Comparison of ENCODE assay signal across 20 cellular contexts in genomic region chr16:31143889-31144148, GRCh38. TPM values are rescaled to one million over a fixed set of nuclear protein-coding genes. Genes with fewer than 3 reads are reported as not detected.
DNase-seq lines count a peak whose midpoint lies in the region; ATAC-seq, FAIRE-seq and TF ChIP-seq lines count a peak whose summit lies in the region.
"Had no signal": no experiment of that assay in that cellular context is flagged by ENCODE, and none has a peak within 500 bp of the region (broad histone marks: within the 10 kb centered on the region; RNA-seq: fewer than 3 reads in every experiment).

No MANE protein-coding gene starts in this region.

- POLR2A ChIA-PET in WTC11 (lab: Charles Lee) = interaction anchor here (1.4 kb wide), 1 partner anchor 9 kb away, joined by 4 read pairs; the partner anchor contains the start of gene PRSS8

- intact Hi-C loops in activated naive CD4-positive, alpha-beta T cell treated with anti-CD3 and anti-CD28 coated beads for 36 hours (cut with micrococcal nuclease) = loop anchor here (2.0 kb wide), 1 partner anchor 37 kb away; no protein-coding TSS in a partner anchor

- no peaks in the 10 kb centered on the region for H3K36me3 Mint-ChIP-seq in activated naive CD4-positive, alpha-beta T cell treated with anti-CD3 and anti-CD28 coated beads for 36 hours (ENCODE audit: low read depth)
- H3K36me3 Mint-ChIP-seq in WTC11 (no peaks in the 10 kb centered on the region), glutamatergic neuron (ENCODE audit: unreplicated experiment) (peaks cover 4% of the 10 kb centered on the region)
- no peaks in the 10 kb centered on the region for H3K36me3 Mint-ChIP-seq in stimulated activated memory B cell treated with anti-CD40 and anti-IgM and Interleukin-4, amounts not matched to agents 10 μg/mL and 1 μg/mL and 100 μg/mL, for 72 hours

- H3K27ac Mint-ChIP-seq in activated naive CD4-positive, alpha-beta T cell treated with anti-CD3 and anti-CD28 coated beads for 36 hours = peak overlapping the region; percentile 46
- no peak overlapping the region for H3K27ac Mint-ChIP-seq in WTC11
- peak overlapping the region; percentile 62 for H3K27ac Mint-ChIP-seq in glutamatergic neuron (ENCODE audit: unreplicated experiment)
- H3K27ac Mint-ChIP-seq in stimulated activated memory B cell treated with anti-CD40 and anti-IgM and Interleukin-4, amounts not matched to agents 10 μg/mL and 1 μg/mL and 100 μg/mL, for 72 hours = peak overlapping the region; percentile 63

- no peak for FAIRE-seq in D721Med (lab: Jason Lieb, UNC)
- FAIRE-seq: GM12892, H1, keratinocyte, urothelium cell line had no signal

- CTCF ChIA-PET in activated naive CD4-positive, alpha-beta T cell treated with anti-CD3 and anti-CD28 coated beads for 36 hours (lab: Charles Lee) = interaction anchor here (0.6 to 3.1 kb wide), 2 partner anchors 37 to 159 kb away, joined by 4 to 29 read pairs; partner anchors contain the start of gene HSD3B7
- CTCF ChIA-PET in WTC11 (lab: Charles Lee) = interaction anchor here (0.6 to 3.0 kb wide), 8 partner anchors 15 to 571 kb away, joined by 3 to 58 read pairs (median 20); partner anchors contain the start of genes FUS, KAT8, PYCARD and PYDC1

- TF ChIP-seq CTCF in WTC11 (IDR thresholded peaks at IDR 0.05) (no peak), glutamatergic neuron (IDR thresholded peaks at IDR 0.05; ENCODE audit: partially characterized antibody, unreplicated experiment) (no peak), D721Med (IDR thresholded peaks at IDR 0.05; ENCODE audit: insufficient read depth, missing control alignments) (no peak)

- peak overlapping the region; percentile 57 for H3K4me3 Mint-ChIP-seq in activated naive CD4-positive, alpha-beta T cell treated with anti-CD3 and anti-CD28 coated beads for 36 hours
- H3K4me3 Mint-ChIP-seq in WTC11 (peak overlapping the region; percentile 47; the same call in 1 of the 2 replicates), glutamatergic neuron (ENCODE audit: unreplicated experiment) (peak overlapping the region; percentile 49)
- peak overlapping the region; percentile 66 for H3K4me3 Mint-ChIP-seq in stimulated activated memory B cell treated with anti-CD40 and anti-IgM and Interleukin-4, amounts not matched to agents 10 μg/mL and 1 μg/mL and 100 μg/mL, for 72 hours

- peaks cover 12% of the 10 kb centered on the region for H3K4me1 Mint-ChIP-seq in activated naive CD4-positive, alpha-beta T cell treated with anti-CD3 and anti-CD28 coated beads for 36 hours (ENCODE audit: low read depth)
- H3K4me1 Mint-ChIP-seq in WTC11 = peaks cover 35% of the 10 kb centered on the region
- peaks cover 3% of the 10 kb centered on the region for H3K4me1 Mint-ChIP-seq in glutamatergic neuron (ENCODE audit: low read depth, unreplicated experiment)
- peaks cover 21% of the 10 kb centered on the region for H3K4me1 Mint-ChIP-seq in stimulated activated memory B cell treated with anti-CD40 and anti-IgM and Interleukin-4, amounts not matched to agents 10 μg/mL and 1 μg/mL and 100 μg/mL, for 72 hours

- no peaks in the 10 kb centered on the region for H3K9me3 Mint-ChIP-seq in activated naive CD4-positive, alpha-beta T cell treated with anti-CD3 and anti-CD28 coated beads for 36 hours
- no peaks in the 10 kb centered on the region for H3K9me3 Mint-ChIP-seq in WTC11
- H3K9me3 Mint-ChIP-seq in glutamatergic neuron (ENCODE audit: unreplicated experiment) = peaks cover 7% of the 10 kb centered on the region
- no peaks in the 10 kb centered on the region for H3K9me3 Mint-ChIP-seq in stimulated activated memory B cell treated with anti-CD40 and anti-IgM and Interleukin-4, amounts not matched to agents 10 μg/mL and 1 μg/mL and 100 μg/mL, for 72 hours

- no peak for DNase-seq in activated naive CD4-positive, alpha-beta T cell treated with anti-CD3 and anti-CD28 coated beads for 36 hours
- DNase-seq in activated naive CD4-positive, alpha-beta T cell (lab: John Stamatoyannopoulos, UW) = no peak
- no peak for DNase-seq in WTC11 (ENCODE audit: low spot score)
- DNase-seq in glutamatergic neuron = no peak
- no peak for DNase-seq in D721Med (ENCODE audit: insufficient read length, low spot score)
- no peak for DNase-seq in DMS79 treated with DMSO at 0.1 percent for 48 hours (lab: John Stamatoyannopoulos, UW)
- DNase-seq: activated CD4-positive, CD25-positive, alpha-beta regulatory T cell; Calu3; GDM1; mammary epithelial cell; NCI-H187 treated with DMSO at 0.1 percent for 48 hours; retina had no signal

- no peak for ATAC-seq in WTC11
- ATAC-seq in stimulated activated memory B cell treated with anti-CD40 and anti-IgM and Interleukin-4, amounts not matched to agents 10 μg/mL and 1 μg/mL and 100 μg/mL, for 72 hours = no peak
- no peak for ATAC-seq in GM19328 (IDR thresholded peaks at IDR 0.05; ENCODE audit: unreplicated experiment)

- H3K27me3 Mint-ChIP-seq in activated naive CD4-positive, alpha-beta T cell treated with anti-CD3 and anti-CD28 coated beads for 36 hours (ENCODE audit: low read depth) = no peaks in the 10 kb centered on the region
- peaks cover 49% of the 10 kb centered on the region for H3K27me3 Mint-ChIP-seq in WTC11 (ENCODE audit: low read depth)
- peaks cover 16% of the 10 kb centered on the region for H3K27me3 Mint-ChIP-seq in glutamatergic neuron (ENCODE audit: unreplicated experiment)
- H3K27me3 Mint-ChIP-seq in stimulated activated memory B cell treated with anti-CD40 and anti-IgM and Interleukin-4, amounts not matched to agents 10 μg/mL and 1 μg/mL and 100 μg/mL, for 72 hours = peaks cover 10% of the 10 kb centered on the region

TF ChIP-seq in WTC11, 78 proteins besides CTCF, POLR2A, EP300 and RAD21:
- TF ChIP-seq ZBTB43 (CRISPR knock-in tag; IDR thresholded peaks at IDR 0.05) (no peak), ZNF396 (CRISPR knock-in tag; IDR thresholded peaks at IDR 0.05; ENCODE audit: borderline replicate concordance) (no peak)

RNA-seq across cellular contexts. Expression of gene PRSS36, which starts 6.0 kb away (rescaled TPM):
- total RNA-seq in activated naive CD4-positive, alpha-beta T cell treated with anti-CD3 and anti-CD28 coated beads for 36 hours = under 1 TPM; 0.93 to 0.99 TPM
- total RNA-seq in WTC11 (2021) = 0.48 to 1.5 TPM (median 1.3 TPM) in 3 replicates
- 0.61 TPM for total RNA-seq in glutamatergic neuron (ENCODE audit: unreplicated experiment)
- total RNA-seq: NCI-H460 had no signal

RNA-seq across cellular contexts. Expression of gene PRSS8, which starts 8.3 kb away (rescaled TPM):
- total RNA-seq in activated naive CD4-positive, alpha-beta T cell treated with anti-CD3 and anti-CD28 coated beads for 36 hours = not detected
- total RNA-seq in WTC11 (2021) (78.8 to 127 TPM (median 127 TPM) in 3 replicates), glutamatergic neuron (ENCODE audit: unreplicated experiment) (not detected)
- total RNA-seq: IMR-90, NCI-H460 had no signal

RNA-seq across cellular contexts. Expression of gene KAT8, which starts 26.4 kb away (rescaled TPM):
- total RNA-seq in activated naive CD4-positive, alpha-beta T cell treated with anti-CD3 and anti-CD28 coated beads for 36 hours = 10 to 100 TPM; 58.1 to 64.5 TPM
- total RNA-seq in WTC11 (2021) = 65.7 to 70.8 TPM (median 69.8 TPM) in 3 replicates
- total RNA-seq in glutamatergic neuron (ENCODE audit: unreplicated experiment) = 61.2 TPM

RNA-seq across cellular contexts. Expression of gene BCKDK, which starts 35.6 kb away (rescaled TPM):
- 10 to 100 TPM; 21.3 to 23.1 TPM for total RNA-seq in activated naive CD4-positive, alpha-beta T cell treated with anti-CD3 and anti-CD28 coated beads for 36 hours
- 58.3 to 71.3 TPM (median 69.3 TPM) in 3 replicates for total RNA-seq in WTC11 (2021)
- 62.4 TPM for total RNA-seq in glutamatergic neuron (ENCODE audit: unreplicated experiment)

RNA-seq across cellular contexts. Expression of gene FUS, which starts 36.1 kb away (rescaled TPM):
- total RNA-seq in activated naive CD4-positive, alpha-beta T cell treated with anti-CD3 and anti-CD28 coated beads for 36 hours = 100 to 1,000 TPM; 424 to 435 TPM
- 631 to 770 TPM (median 679 TPM) in 3 replicates for total RNA-seq in WTC11 (2021)
- 473 TPM for total RNA-seq in glutamatergic neuron (ENCODE audit: unreplicated experiment)

Comparison
In these comparisons a context has a peak if more than half of its experiments do, and no peak if none do; other contexts are left out.
1. RNA of gene PRSS8, which starts 8.3 kb away (total RNA-seq): 78.8 to 127 TPM in WTC11; not detected in glutamatergic neuron (single experiment) and not detected in activated naive CD4-positive, alpha-beta T cell treated with anti-CD3 and anti-CD28 coated beads for 36 hours; every median in the first group is over 10 times any median in the second.
2. Peak in every context shown above with its lines, with median percentiles within 50 percentile points of each other: H3K4me3 Mint-ChIP-seq.